Comparison of ENCODE assay signal across 19 cellular contexts in the genomic region with DNA sequence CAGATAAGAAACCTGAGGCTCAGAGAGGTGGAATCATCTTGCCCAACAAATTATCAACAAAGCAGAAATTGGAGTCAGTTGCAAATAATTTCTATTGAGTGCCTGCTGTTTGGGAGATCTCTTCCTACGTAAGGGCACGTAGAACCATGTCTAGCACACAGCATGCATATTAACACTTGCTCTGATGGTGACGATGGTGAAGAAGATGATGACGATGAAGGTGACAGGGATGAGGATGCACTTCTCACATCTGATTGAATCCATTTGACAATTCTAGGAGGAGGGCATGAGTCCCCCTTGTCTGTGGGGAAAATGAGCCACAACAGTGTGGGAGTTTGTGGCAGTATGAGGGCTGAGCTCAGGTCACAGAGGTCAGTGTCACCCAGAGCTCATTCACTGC.
"Had no signal": no experiment of that assay in that cellular context is flagged by ENCODE, and none has a peak within 500 bp of the region (broad histone marks: within the 10 kb centered on the region; RNA-seq: fewer than 3 reads in every experiment).

No MANE protein-coding gene starts in this region.

- ATAC-seq: activated CD4-positive, CD25-positive, alpha-beta regulatory T cell treated with anti-CD3 and anti-CD28 coated beads, Interleukin-2, amount 50 U/mL, for 24 hours; activated T-cell treated with anti-CD3 and anti-CD28 coated beads, Interleukin-2, amount 50 U/mL, for 72 hours; left colon; naive thymus-derived CD4-positive, alpha-beta T cell had no signal

- H3K27me3 Mint-ChIP-seq: activated CD4-positive, alpha-beta memory T cell treated with anti-CD3 and anti-CD28 coated beads, Interleukin-2, amount 10 ng/mL, durations not matched to agents 7 days and 5 days; activated CD4-positive, alpha-beta T cell treated with anti-CD3 and anti-CD28 coated beads, Interleukin-2, amount 10 ng/mL, durations not matched to agents 24 days and 14 days; naive thymus-derived CD4-positive, alpha-beta T cell had no signal

- H3K9me3 Mint-ChIP-seq: activated CD4-positive, alpha-beta memory T cell treated with anti-CD3 and anti-CD28 coated beads, Interleukin-2, amount 10 ng/mL, durations not matched to agents 7 days and 5 days; activated T-cell treated with anti-CD3 and anti-CD28 coated beads, Interleukin-2, amount 50 U/mL, for 72 hours had no signal

- H3K27ac ChIP-seq: neutrophil, ovary, prostate gland, VCaP had no signal

- FAIRE-seq: endometrium had no signal

- H3K4me3 ChIP-seq: heart left ventricle, lung, ovary, prostate gland had no signal

- H3K9me3 ChIP-seq: heart left ventricle, neutrophil, ovary, prostate gland had no signal

- H3K4me3 Mint-ChIP-seq: activated CD4-positive, alpha-beta memory T cell treated with anti-CD3 and anti-CD28 coated beads, Interleukin-2, amount 10 ng/mL, durations not matched to agents 7 days and 5 days; activated CD4-positive, alpha-beta T cell treated with anti-CD3 and anti-CD28 coated beads, Interleukin-2, amount 10 ng/mL, durations not matched to agents 24 days and 14 days; activated naive CD4-positive, alpha-beta T cell treated with anti-CD3 and anti-CD28 coated beads, Interleukin-2, amount 10 ng/mL, durations not matched to agents 7 days and 5 days; activated T-cell treated with anti-CD3 and anti-CD28 coated beads, Interleukin-2, amount 50 U/mL, for 72 hours; naive thymus-derived CD4-positive, alpha-beta T cell had no signal

- DNase-seq: activated CD4-positive, alpha-beta memory T cell treated with anti-CD3 and anti-CD28 coated beads, Interleukin-2, amount 10 ng/mL, durations not matched to agents 7 days and 5 days; activated CD4-positive, alpha-beta T cell treated with anti-CD3 and anti-CD28 coated beads, Interleukin-2, amount 10 ng/mL, durations not matched to agents 24 days and 14 days; activated effector memory CD4-positive, alpha-beta T cell treated with anti-CD3 and anti-CD28 coated beads, Interleukin-2, amount 50 U/mL, for 16 hours; activated naive CD4-positive, alpha-beta T cell treated with anti-CD3 and anti-CD28 coated beads, Interleukin-2, amount 10 ng/mL, durations not matched to agents 7 days and 5 days; activated T-cell treated with anti-CD3 and anti-CD28 coated beads, Interleukin-2, amount 50 U/mL, for 72 hours; effector CD4-positive, alpha-beta T cell; islet precursor cell; left colon; naive thymus-derived CD4-positive, alpha-beta T cell; ovary; stimulated activated CD4-positive, alpha-beta T cell treated with anti-CD3 and anti-CD28 coated beads, Interleukin-12 subunit alpha, Interleukin-12 subunit beta, amount 100 ng/mL, for 4 hours; trophoblast cell had no signal

- H3K4me1 ChIP-seq: prostate gland had no signal

- H3K27ac Mint-ChIP-seq: activated CD4-positive, alpha-beta memory T cell treated with anti-CD3 and anti-CD28 coated beads, Interleukin-2, amount 10 ng/mL, durations not matched to agents 7 days and 5 days; activated naive CD4-positive, alpha-beta T cell treated with anti-CD3 and anti-CD28 coated beads, Interleukin-2, amount 10 ng/mL, durations not matched to agents 7 days and 5 days; activated T-cell treated with anti-CD3 and anti-CD28 coated beads, Interleukin-2, amount 50 U/mL, for 72 hours; naive thymus-derived CD4-positive, alpha-beta T cell had no signal

- H3K36me3 ChIP-seq: heart left ventricle, neutrophil, ovary, prostate gland had no signal

- H3K27me3 ChIP-seq: heart left ventricle, neutrophil, ovary had no signal
